In the genomic region with DNA sequence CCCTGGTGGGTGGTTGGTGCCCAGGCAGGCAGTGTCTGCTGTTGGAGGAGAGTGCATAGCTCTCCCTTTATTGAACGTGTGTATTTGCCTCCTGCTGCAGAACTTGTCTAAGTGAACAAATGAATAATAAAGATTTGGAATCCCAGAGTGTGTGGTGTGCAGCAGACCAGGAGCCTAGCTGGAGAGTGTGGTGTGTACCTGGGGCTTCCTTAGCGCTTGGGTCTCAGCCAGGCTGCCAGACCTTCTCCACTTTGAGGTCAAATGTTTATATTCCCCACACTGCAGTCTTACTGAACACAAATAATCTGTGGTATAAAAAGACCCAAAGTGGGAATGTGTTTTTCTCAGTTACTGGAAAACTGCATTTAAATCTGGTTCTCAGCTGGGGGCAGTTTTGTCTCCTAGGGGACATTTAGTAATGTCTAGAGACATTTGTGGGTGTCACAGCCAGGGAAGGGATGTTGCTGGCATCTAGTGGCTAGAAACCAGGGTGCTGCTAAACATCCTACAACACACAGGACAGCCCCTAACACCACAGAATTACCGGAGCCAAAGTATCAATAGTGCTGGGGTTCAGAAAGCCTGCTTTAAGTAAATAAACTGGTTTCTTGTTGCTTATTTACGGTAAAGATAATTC, we compare ENCODE assay signal across 10 cellular contexts. TPM values are rescaled to one million over a fixed set of nuclear protein-coding genes. Genes with fewer than 3 reads are reported as not detected.
DNase-seq lines count a peak whose midpoint lies in the region; ATAC-seq, FAIRE-seq and TF ChIP-seq lines count a peak whose summit lies in the region.
"Had no signal": no experiment of that assay in that cellular context is flagged by ENCODE, and none has a peak within 500 bp of the region (broad histone marks: within the 10 kb centered on the region; RNA-seq: fewer than 3 reads in every experiment).

No MANE protein-coding gene starts in this region.

- H3K9ac ChIP-seq in astrocyte (ENCODE audit: low read length) (no peak overlapping the region), neural cell (ENCODE audit: low read length) (no peak overlapping the region)

- H3K27me3 ChIP-seq in astrocyte (ENCODE audit: insufficient read depth, low read length) (no peaks in the 10 kb centered on the region), neural cell (ENCODE audit: insufficient read depth, low read depth, low read length) (no peaks in the 10 kb centered on the region)

- H3K4me1 Mint-ChIP-seq in astrocyte (ENCODE audit: low read depth, unreplicated experiment) = no peaks in the 10 kb centered on the region

- peak; percentile 16 for TF ChIP-seq CTCF in astrocyte (IDR thresholded peaks at IDR 0.05; ENCODE audit: insufficient read depth, low read depth, low read length)
- TF ChIP-seq CTCF in neural cell (IDR thresholded peaks at IDR 0.05; ENCODE audit: poor library complexity, severe bottlenecking) = peak; percentile 68

- H3K4me3 Mint-ChIP-seq in astrocyte (ENCODE audit: unreplicated experiment) = no peak overlapping the region
- H3K4me3 Mint-ChIP-seq: T-cell had no signal

- H3K79me2 ChIP-seq in astrocyte (ENCODE audit: insufficient read depth, low read length) (no peaks in the 10 kb centered on the region), neural cell (replicated peaks; ENCODE audit: insufficient read depth, low read length) (no peaks in the 10 kb centered on the region)

- H3K9me2 ChIP-seq in neural cell (ENCODE audit: insufficient read depth, low read length) = no peaks in the 10 kb centered on the region

- H4K20me1 ChIP-seq in astrocyte (ENCODE audit: insufficient read depth, low read length) (no peaks in the 10 kb centered on the region), neural cell (ENCODE audit: insufficient read depth) (no peaks in the 10 kb centered on the region)

- H3K4me2 ChIP-seq in astrocyte (ENCODE audit: low read length) = no peak overlapping the region
- H3K4me2 ChIP-seq in neural cell (ENCODE audit: low read length) = no peak overlapping the region

- TF ChIP-seq RAD21 in neural cell (conservative IDR thresholded peaks at IDR 0.05) = peak; percentile 79

- H3K27ac Mint-ChIP-seq in astrocyte (ENCODE audit: unreplicated experiment) = no peak overlapping the region
- H3K27ac Mint-ChIP-seq: T-cell had no signal

- no peaks in the 10 kb centered on the region for H3K9me3 Mint-ChIP-seq in astrocyte (ENCODE audit: unreplicated experiment)
- H3K9me3 Mint-ChIP-seq: T-cell had no signal

- H3K27ac ChIP-seq in astrocyte (ENCODE audit: low read depth, low read length) (no peak overlapping the region), neural cell (ENCODE audit: low read length) (no peak overlapping the region)

- H3K36me3 ChIP-seq in astrocyte (ENCODE audit: insufficient read depth, low read length) = no peaks in the 10 kb centered on the region
- no peaks in the 10 kb centered on the region for H3K36me3 ChIP-seq in neural cell (ENCODE audit: insufficient read depth, low read length)

- no peak overlapping the region for H2AFZ ChIP-seq in astrocyte (ENCODE audit: low read depth, low read length)
- H2AFZ ChIP-seq in neural cell (ENCODE audit: low read depth, low read length) = no peak overlapping the region

- H3K9me3 ChIP-seq in astrocyte (ENCODE audit: insufficient read depth, low read depth, low read length) = no peaks in the 10 kb centered on the region
- no peaks in the 10 kb centered on the region for H3K9me3 ChIP-seq in neural cell (ENCODE audit: low read length)

- peaks cover 29% of the 10 kb centered on the region for H3K27me3 Mint-ChIP-seq in astrocyte (ENCODE audit: low read depth, unreplicated experiment)
- H3K27me3 Mint-ChIP-seq: T-cell had no signal

- DNase-seq in NCI-H1417 (lab: John Stamatoyannopoulos, UW) (peak in 2 of 3 experiments; percentile 25 to 64), NCI-H1417 treated with DMSO at 0.1 percent for 48 hours (lab: John Stamatoyannopoulos, UW) (no peak), HuH-7.5 (ENCODE audit: low spot score) (peak; percentile 39), astrocyte (ENCODE audit: low read depth) (no peak)

- H3K4me1 ChIP-seq in astrocyte (ENCODE audit: insufficient read depth, low read length) = no peaks in the 10 kb centered on the region

- H3K4me3 ChIP-seq in astrocyte (ENCODE audit: insufficient read depth, low read depth, low read length) = no peak overlapping the region
- no peak overlapping the region for H3K4me3 ChIP-seq in neural cell (ENCODE audit: low read length)

- H3K36me3 Mint-ChIP-seq in astrocyte (ENCODE audit: low read depth, unreplicated experiment) = peaks cover 10% of the 10 kb centered on the region

- no peaks in the 10 kb centered on the region for H3F3A ChIP-seq in neural cell (ENCODE audit: insufficient read depth, low read length, poor library complexity, severe bottlenecking)

- ATAC-seq in HG03571 (IDR thresholded peaks at IDR 0.05; ENCODE audit: unreplicated experiment) = no peak
- no peak for ATAC-seq in HG02840 (IDR thresholded peaks at IDR 0.05; ENCODE audit: low FRiP score, unreplicated experiment)
- ATAC-seq in HG03442 (IDR thresholded peaks at IDR 0.05; ENCODE audit: unreplicated experiment) = no peak

- FAIRE-seq in astrocyte (lab: Jason Lieb, UNC) = no peak

- TF ChIP-seq EP300 in neural cell (conservative IDR thresholded peaks at IDR 0.05; ENCODE audit: poor library complexity, severe bottlenecking) = no peak

TF ChIP-seq in neural cell, 6 proteins besides CTCF, POLR2A, EP300 and RAD21:
- TF ChIP-seq SMC3 (conservative IDR thresholded peaks at IDR 0.05; ENCODE audit: poor library complexity) (peak; percentile 79), EZH2 (IDR thresholded peaks at IDR 0.05; ENCODE audit: borderline replicate concordance, insufficient read depth, low read length, poor library complexity, severe bottlenecking) (no peak)

RNA-seq across cellular contexts. Expression of a gene that starts 23.6 kb away (rescaled TPM):
- total RNA-seq in astrocyte = 5.8 and 6.9 TPM in 2 replicates
- polyA plus RNA-seq in neural cell = 60.7 and 64.4 TPM in 2 replicates
- polyA minus RNA-seq in neural cell = 67.8 and 75.7 TPM in 2 replicates

RNA-seq across cellular contexts. Expression of a gene that starts 41.2 kb away (rescaled TPM):
- total RNA-seq in astrocyte = 0.43 TPM in 1 of 2 replicates, not detected in the other
- 0.58 and 1.3 TPM in 2 replicates for polyA plus RNA-seq in neural cell
- polyA minus RNA-seq in neural cell = 0.58 and 0.73 TPM in 2 replicates
- total RNA-seq: lung microvascular endothelial cell had no signal

Comparison
In these comparisons a context has a peak if more than half of its experiments do, and no peak if none do; other contexts are left out.
1. DNase-seq: peak in NCI-H1417 (2 of 3) and HuH-7.5 (single experiment); none in NCI-H1417 treated with DMSO at 0.1 percent for 48 hours (single experiment) and astrocyte (single experiment).